ENCODE assay signal across 13 cellular contexts in the genomic region with DNA sequence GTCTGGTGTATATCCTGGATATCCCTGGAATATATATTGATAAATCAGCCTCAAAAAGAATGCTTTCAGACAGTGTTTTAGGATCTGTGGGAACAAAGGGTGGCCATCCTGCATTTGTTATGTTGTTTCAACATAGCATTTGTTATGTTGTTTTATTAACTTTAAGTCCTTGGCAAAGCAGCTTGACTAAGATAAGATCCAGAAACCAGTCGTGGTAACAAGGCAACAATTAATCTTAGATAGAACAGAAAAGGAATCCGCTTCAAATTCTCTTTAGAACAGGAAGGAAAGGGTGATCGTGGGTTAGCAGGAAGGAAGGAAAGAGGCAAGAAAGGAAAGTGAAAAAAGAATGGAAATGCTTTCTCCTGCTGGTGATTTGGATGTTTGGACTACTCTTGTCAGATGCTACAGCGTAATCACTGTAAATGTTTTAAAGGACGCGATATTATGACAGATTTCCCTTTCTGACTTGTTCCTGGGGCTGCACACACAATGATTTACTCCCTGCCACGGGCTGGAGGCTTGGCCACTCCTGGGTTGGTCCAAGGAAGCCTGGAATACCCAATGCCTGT.
DNase-seq lines count a peak whose midpoint lies in the region; ATAC-seq and TF ChIP-seq lines count a peak whose summit lies in the region.
"Had no signal": no experiment of that assay in that cellular context is flagged by ENCODE, and none has a peak within 500 bp of the region (broad histone marks: within the 10 kb centered on the region; RNA-seq: fewer than 3 reads in every experiment).

No MANE protein-coding gene starts in this region.

- peak overlapping the region; percentile 93 for H3K27ac Mint-ChIP-seq in activated CD4-positive, alpha-beta T cell treated with anti-CD3 and anti-CD28 coated beads, Interleukin-2, amount 10 ng/mL, durations not matched to agents 7 days and 5 days
- peak overlapping the region; percentile 96 for H3K27ac Mint-ChIP-seq in T-helper 17 cell
- peak overlapping the region; percentile 85 for H3K27ac Mint-ChIP-seq in stimulated activated effector memory CD8-positive, alpha-beta T cell treated with anti-CD3 and anti-CD28 coated beads, Interleukin-12 subunit alpha, Interleukin-12 subunit beta, amount 100 ng/mL, for 72 hours
- H3K27ac Mint-ChIP-seq: activated B cell treated with CpG ODN at 0.5 μM for 24 hours had no signal

- H3K4me1 Mint-ChIP-seq in activated CD4-positive, alpha-beta T cell treated with anti-CD3 and anti-CD28 coated beads, Interleukin-2, amount 10 ng/mL, durations not matched to agents 7 days and 5 days = peaks cover 73% of the 10 kb centered on the region
- peaks cover 38% of the 10 kb centered on the region for H3K4me1 Mint-ChIP-seq in T-helper 17 cell
- H3K4me1 Mint-ChIP-seq in stimulated activated effector memory CD8-positive, alpha-beta T cell treated with anti-CD3 and anti-CD28 coated beads, Interleukin-12 subunit alpha, Interleukin-12 subunit beta, amount 100 ng/mL, for 72 hours = peaks cover 34% of the 10 kb centered on the region

- CTCF ChIA-PET in activated CD4-positive, alpha-beta T cell treated with anti-CD3 and anti-CD28 coated beads, Interleukin-2, amount 10 ng/mL, durations not matched to agents 7 days and 5 days (lab: Charles Lee) = interaction anchor here (0.9 to 2.4 kb wide), 2 partner anchors 11 to 13 kb away, joined by 3 to 8 read pairs; no protein-coding TSS in a partner anchor

- no peaks in the 10 kb centered on the region for H3K27me3 Mint-ChIP-seq in activated CD4-positive, alpha-beta T cell treated with anti-CD3 and anti-CD28 coated beads, Interleukin-2, amount 10 ng/mL, durations not matched to agents 7 days and 5 days
- H3K27me3 Mint-ChIP-seq in T-helper 17 cell = no peaks in the 10 kb centered on the region
- H3K27me3 Mint-ChIP-seq: activated B cell treated with CpG ODN at 0.5 μM for 24 hours had no signal

- POLR2A ChIA-PET in activated CD4-positive, alpha-beta T cell treated with anti-CD3 and anti-CD28 coated beads, Interleukin-2, amount 10 ng/mL, durations not matched to agents 7 days and 5 days (lab: Charles Lee) = no interaction called here

- H3K9me3 Mint-ChIP-seq in activated CD4-positive, alpha-beta T cell treated with anti-CD3 and anti-CD28 coated beads, Interleukin-2, amount 10 ng/mL, durations not matched to agents 7 days and 5 days = no peaks in the 10 kb centered on the region
- no peaks in the 10 kb centered on the region for H3K9me3 Mint-ChIP-seq in stimulated activated effector memory CD8-positive, alpha-beta T cell treated with anti-CD3 and anti-CD28 coated beads, Interleukin-12 subunit alpha, Interleukin-12 subunit beta, amount 100 ng/mL, for 72 hours
- H3K9me3 Mint-ChIP-seq: activated B cell treated with CpG ODN at 0.5 μM for 24 hours had no signal

- no peak for DNase-seq in activated CD4-positive, alpha-beta T cell treated with anti-CD3 and anti-CD28 coated beads, Interleukin-2, amount 10 ng/mL, durations not matched to agents 7 days and 5 days
- no peak for DNase-seq in activated CD4-positive, alpha-beta T cell treated with anti-CD3 and anti-CD28 coated beads, Interleukin-2, amount 50 U/mL, for 4 hours
- DNase-seq in T-helper 17 cell (no peak), fibroblast of villous mesenchyme (ENCODE audit: low read depth) (peak; percentile 23), posterior vena cava (ENCODE audit: low spot score) (no peak), NCI-H1694 treated with DMSO at 0.1 percent for 48 hours (lab: John Stamatoyannopoulos, UW) (no peak)
- no peak for DNase-seq in stimulated activated effector memory CD8-positive, alpha-beta T cell treated with anti-CD3 and anti-CD28 coated beads, Interleukin-12 subunit alpha, Interleukin-12 subunit beta, amount 100 ng/mL, for 72 hours (ENCODE audit: low spot score in 2 of 2)
- no peak for DNase-seq in stimulated activated CD8-positive, alpha-beta memory T cell treated with anti-CD3 and anti-CD28 coated beads, Interleukin-4, amount 100 ng/mL, for 48 hours
- DNase-seq: activated B cell treated with CpG ODN at 0.5 μM for 24 hours, DMS53, uterus had no signal

- no peak overlapping the region for H3K4me3 ChIP-seq in fibroblast of villous mesenchyme (ENCODE audit: low read depth, low read length)
- H3K4me3 ChIP-seq: A549, mucosa of descending colon, uterus had no signal

- intact Hi-C loops in posterior vena cava (cut with DNase I) = no loop called here

- no peak overlapping the region for H3K4me3 Mint-ChIP-seq in activated CD4-positive, alpha-beta T cell treated with anti-CD3 and anti-CD28 coated beads, Interleukin-2, amount 10 ng/mL, durations not matched to agents 7 days and 5 days
- peak overlapping the region; percentile 87 for H3K4me3 Mint-ChIP-seq in T-helper 17 cell
- H3K4me3 Mint-ChIP-seq in stimulated activated effector memory CD8-positive, alpha-beta T cell treated with anti-CD3 and anti-CD28 coated beads, Interleukin-12 subunit alpha, Interleukin-12 subunit beta, amount 100 ng/mL, for 72 hours = peak overlapping the region; percentile 56

- H3K9me3 ChIP-seq in T-helper 17 cell (ENCODE audit: control insufficient read depth, low read length, poor library complexity, severe bottlenecking) = no peaks in the 10 kb centered on the region
- H3K9me3 ChIP-seq: A549, mucosa of descending colon, uterus had no signal

- no peak for ATAC-seq in T-helper 17 cell
- no peak for ATAC-seq in stimulated activated effector memory CD8-positive, alpha-beta T cell treated with anti-CD3 and anti-CD28 coated beads, Interleukin-12 subunit alpha, Interleukin-12 subunit beta, amount 100 ng/mL, for 72 hours
- ATAC-seq: A549 had no signal

- H3K36me3 Mint-ChIP-seq in activated CD4-positive, alpha-beta T cell treated with anti-CD3 and anti-CD28 coated beads, Interleukin-2, amount 10 ng/mL, durations not matched to agents 7 days and 5 days (ENCODE audit: low read depth) = peaks cover 8% of the 10 kb centered on the region
- H3K36me3 Mint-ChIP-seq in T-helper 17 cell (ENCODE audit: low read depth) = no peaks in the 10 kb centered on the region
- peaks cover 11% of the 10 kb centered on the region for H3K36me3 Mint-ChIP-seq in stimulated activated effector memory CD8-positive, alpha-beta T cell treated with anti-CD3 and anti-CD28 coated beads, Interleukin-12 subunit alpha, Interleukin-12 subunit beta, amount 100 ng/mL, for 72 hours

- no peak for TF ChIP-seq CTCF in fibroblast of villous mesenchyme (IDR thresholded peaks at IDR 0.05; ENCODE audit: insufficient read depth, low read depth, low read length)
